In genomic region chr6:96947055-96947454, GRCh38 we compare ENCODE assay signal across 12 cellular contexts. TPM values are rescaled to one million over a fixed set of nuclear protein-coding genes. Genes with fewer than 3 reads are reported as not detected.
DNase-seq lines count a peak whose midpoint lies in the region; ATAC-seq and TF ChIP-seq lines count a peak whose summit lies in the region.
"Had no signal": no experiment of that assay in that cellular context is flagged by ENCODE, and none has a peak within 500 bp of the region (broad histone marks: within the 10 kb centered on the region; RNA-seq: fewer than 3 reads in every experiment).

No MANE protein-coding gene starts in this region.

- no peaks in the 10 kb centered on the region for H3K9me3 Mint-ChIP-seq in activated naive CD8-positive, alpha-beta T cell treated with anti-CD3 and anti-CD28 coated beads, Interleukin-2, amount 50 U/mL, for 24 hours
- H3K9me3 Mint-ChIP-seq: activated T-helper 2 cell treated with anti-CD3 and anti-CD28 coated beads, Interferon-gamma antibody, Interleukin-2, Interleukin-4, amounts not matched to agents 10 μg/mL and 5 μg/mL and 100 μg/mL, durations not matched to agents 14 hours and 24 hours and 36 hours had no signal

- DNase-seq in activated naive CD8-positive, alpha-beta T cell treated with anti-CD3 and anti-CD28 coated beads, Interleukin-2, amount 50 U/mL, for 24 hours: no peak
- DNase-seq in hepatocyte (ENCODE audit: low spot score): no peak
- DNase-seq in NCI-H510A (lab: John Stamatoyannopoulos, UW): no peak
- no peak for DNase-seq in glomerular visceral epithelial cell (ENCODE audit: extremely low spot score)
- no peak for DNase-seq in activated CD4-positive, alpha-beta T cell treated with anti-CD3 and anti-CD28 coated beads, Interleukin-2, amount 50 U/mL, for 4 hours
- DNase-seq: dorsolateral prefrontal cortex, NCI-H2081 treated with DMSO at 0.1 percent for 48 hours, pancreas had no signal

- no peaks in the 10 kb centered on the region for H3K79me2 ChIP-seq in hepatocyte

- no peak overlapping the region for H3K4me2 ChIP-seq in hepatocyte

- 93% methylated on average over 3 of the region's 3 CpGs for WGBS in hepatocyte (ENCODE audit: low lambda C conversion rate, missing lambda C conversion rate)

- TF ChIP-seq CTCF in hepatocyte (IDR thresholded peaks at IDR 0.05; ENCODE audit: poor library complexity): no peak

- ATAC-seq in GM18508 (IDR thresholded peaks at IDR 0.05; ENCODE audit: insufficient read depth, unreplicated experiment): peak; percentile 99
- peak; percentile 95 for ATAC-seq in GM21367 (IDR thresholded peaks at IDR 0.05; ENCODE audit: unreplicated experiment)
- peak; percentile 93 for ATAC-seq in HG03066 (IDR thresholded peaks at IDR 0.05; ENCODE audit: low read depth, unreplicated experiment)
- ATAC-seq in activated naive CD8-positive, alpha-beta T cell treated with anti-CD3 and anti-CD28 coated beads, Interleukin-2, amount 50 U/mL, for 24 hours: peak; percentile 63

- H3K4me1 ChIP-seq in hepatocyte (ENCODE audit: insufficient read depth): no peaks in the 10 kb centered on the region
- H3K4me1 ChIP-seq: pancreas had no signal

- no peak overlapping the region for H3K27ac ChIP-seq in hepatocyte
- H3K27ac ChIP-seq: pancreas had no signal

- H3K4me3 ChIP-seq in hepatocyte: no peak overlapping the region
- H3K4me3 ChIP-seq: dorsolateral prefrontal cortex, pancreas had no signal

- no peak overlapping the region for H3K27ac Mint-ChIP-seq in activated naive CD8-positive, alpha-beta T cell treated with anti-CD3 and anti-CD28 coated beads, Interleukin-2, amount 50 U/mL, for 24 hours
- H3K27ac Mint-ChIP-seq: activated T-helper 2 cell treated with anti-CD3 and anti-CD28 coated beads, Interferon-gamma antibody, Interleukin-2, Interleukin-4, amounts not matched to agents 10 μg/mL and 5 μg/mL and 100 μg/mL, durations not matched to agents 14 hours and 24 hours and 36 hours had no signal

- H3K27me3 ChIP-seq in hepatocyte: no peaks in the 10 kb centered on the region
- H3K27me3 ChIP-seq: dorsolateral prefrontal cortex, pancreas had no signal

- H3K9me2 ChIP-seq in hepatocyte (replicated peaks; ENCODE audit: insufficient read depth): no peaks in the 10 kb centered on the region

- no peaks in the 10 kb centered on the region for H3K4me1 Mint-ChIP-seq in activated naive CD8-positive, alpha-beta T cell treated with anti-CD3 and anti-CD28 coated beads, Interleukin-2, amount 50 U/mL, for 24 hours

- H3K9me3 ChIP-seq in hepatocyte (ENCODE audit: low read depth): no peaks in the 10 kb centered on the region
- H3K9me3 ChIP-seq: pancreas had no signal

- H2AFZ ChIP-seq in hepatocyte: no peak overlapping the region

- H3K27me3 Mint-ChIP-seq in activated naive CD8-positive, alpha-beta T cell treated with anti-CD3 and anti-CD28 coated beads, Interleukin-2, amount 50 U/mL, for 24 hours: no peaks in the 10 kb centered on the region

- H3K36me3 ChIP-seq in hepatocyte (replicated peaks; ENCODE audit: insufficient read depth, low read depth): no peaks in the 10 kb centered on the region
- H3K36me3 ChIP-seq: pancreas had no signal

- H3K4me3 Mint-ChIP-seq in activated naive CD8-positive, alpha-beta T cell treated with anti-CD3 and anti-CD28 coated beads, Interleukin-2, amount 50 U/mL, for 24 hours: no peak overlapping the region

- H4K20me1 ChIP-seq in hepatocyte (ENCODE audit: insufficient read depth, poor library complexity, severe bottlenecking): no peaks in the 10 kb centered on the region

- H3K36me3 Mint-ChIP-seq in activated naive CD8-positive, alpha-beta T cell treated with anti-CD3 and anti-CD28 coated beads, Interleukin-2, amount 50 U/mL, for 24 hours (ENCODE audit: low read depth): no peaks in the 10 kb centered on the region

RNA-seq across cellular contexts. Expression of gene KLHL32, which starts 22.5 kb away (rescaled TPM):
- total RNA-seq in hepatocyte: 0.27 and 2.2 TPM in 2 replicates
- 0.79 TPM in 1 of 2 replicates, not detected in the other for polyA plus RNA-seq in hepatocyte

RNA-seq across cellular contexts. Expression of gene NDUFAF4, which starts 49.4 kb away (rescaled TPM):
- 31.1 and 39.1 TPM in 2 replicates for total RNA-seq in hepatocyte
- polyA plus RNA-seq in hepatocyte: 50.7 and 62.4 TPM in 2 replicates
